In the genomic region with DNA sequence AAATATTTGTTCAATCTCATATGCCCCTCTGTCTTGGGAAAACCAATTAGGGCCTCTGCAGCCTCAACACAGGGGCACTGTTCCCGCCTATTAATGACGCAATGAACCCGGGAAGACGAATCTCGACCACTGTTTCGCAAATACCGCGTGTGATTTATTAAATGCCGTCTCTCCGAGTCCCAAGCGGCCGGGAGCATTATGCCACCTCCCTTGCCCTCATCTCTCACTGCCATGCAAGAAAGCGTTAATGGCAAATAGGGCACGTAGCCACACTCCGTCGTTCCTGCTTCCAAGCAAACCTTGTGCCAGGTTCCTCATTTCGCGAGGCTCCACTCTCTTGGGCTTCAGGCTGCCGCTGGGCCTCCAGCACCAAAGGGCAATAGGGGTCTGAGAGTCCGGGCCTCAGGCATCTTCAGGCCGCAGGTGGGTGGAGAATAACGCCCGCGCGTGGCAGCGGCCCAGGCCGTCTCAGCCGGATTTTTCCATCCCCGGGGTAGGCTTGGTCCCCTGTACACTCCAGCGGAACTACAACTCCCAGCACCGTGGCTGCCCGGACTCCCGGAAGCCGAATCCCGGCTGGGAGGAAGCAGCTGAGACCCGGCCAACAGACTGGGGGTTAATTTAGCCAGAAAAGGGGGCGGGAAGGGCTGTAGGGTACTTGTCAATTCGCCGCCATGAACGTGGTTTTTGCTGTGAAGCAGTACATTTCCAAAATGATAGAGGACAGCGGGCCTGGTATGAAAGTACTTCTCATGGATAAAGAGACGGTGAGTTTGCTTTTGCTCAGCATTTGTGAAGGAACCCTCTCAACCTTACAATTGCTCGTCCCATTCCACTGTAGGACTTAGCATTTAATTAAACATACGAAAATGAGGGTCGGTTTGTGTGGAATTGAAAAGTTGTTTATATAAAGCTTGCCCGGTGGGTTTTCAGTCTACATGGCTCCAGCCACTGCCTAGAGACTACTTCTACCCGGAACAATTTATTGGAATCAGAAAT, we compare ENCODE assay signal across 1 cellular context.
TF ChIP-seq lines count a peak whose summit lies in the region.

A gene with protein sequence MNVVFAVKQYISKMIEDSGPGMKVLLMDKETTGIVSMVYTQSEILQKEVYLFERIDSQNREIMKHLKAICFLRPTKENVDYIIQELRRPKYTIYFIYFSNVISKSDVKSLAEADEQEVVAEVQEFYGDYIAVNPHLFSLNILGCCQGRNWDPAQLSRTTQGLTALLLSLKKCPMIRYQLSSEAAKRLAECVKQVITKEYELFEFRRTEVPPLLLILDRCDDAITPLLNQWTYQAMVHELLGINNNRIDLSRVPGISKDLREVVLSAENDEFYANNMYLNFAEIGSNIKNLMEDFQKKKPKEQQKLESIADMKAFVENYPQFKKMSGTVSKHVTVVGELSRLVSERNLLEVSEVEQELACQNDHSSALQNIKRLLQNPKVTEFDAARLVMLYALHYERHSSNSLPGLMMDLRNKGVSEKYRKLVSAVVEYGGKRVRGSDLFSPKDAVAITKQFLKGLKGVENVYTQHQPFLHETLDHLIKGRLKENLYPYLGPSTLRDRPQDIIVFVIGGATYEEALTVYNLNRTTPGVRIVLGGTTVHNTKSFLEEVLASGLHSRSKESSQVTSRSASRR (plus strand): TSS at position 593 of the 999 bp plus-strand sequence. CDS start 82 bp downstream, at position 675.

TF ChIP-seq in HepG2, 621 proteins besides CTCF, POLR2A, EP300 and RAD21 (continued from another document and continues in another):
- TF ChIP-seq, protein P1, sequence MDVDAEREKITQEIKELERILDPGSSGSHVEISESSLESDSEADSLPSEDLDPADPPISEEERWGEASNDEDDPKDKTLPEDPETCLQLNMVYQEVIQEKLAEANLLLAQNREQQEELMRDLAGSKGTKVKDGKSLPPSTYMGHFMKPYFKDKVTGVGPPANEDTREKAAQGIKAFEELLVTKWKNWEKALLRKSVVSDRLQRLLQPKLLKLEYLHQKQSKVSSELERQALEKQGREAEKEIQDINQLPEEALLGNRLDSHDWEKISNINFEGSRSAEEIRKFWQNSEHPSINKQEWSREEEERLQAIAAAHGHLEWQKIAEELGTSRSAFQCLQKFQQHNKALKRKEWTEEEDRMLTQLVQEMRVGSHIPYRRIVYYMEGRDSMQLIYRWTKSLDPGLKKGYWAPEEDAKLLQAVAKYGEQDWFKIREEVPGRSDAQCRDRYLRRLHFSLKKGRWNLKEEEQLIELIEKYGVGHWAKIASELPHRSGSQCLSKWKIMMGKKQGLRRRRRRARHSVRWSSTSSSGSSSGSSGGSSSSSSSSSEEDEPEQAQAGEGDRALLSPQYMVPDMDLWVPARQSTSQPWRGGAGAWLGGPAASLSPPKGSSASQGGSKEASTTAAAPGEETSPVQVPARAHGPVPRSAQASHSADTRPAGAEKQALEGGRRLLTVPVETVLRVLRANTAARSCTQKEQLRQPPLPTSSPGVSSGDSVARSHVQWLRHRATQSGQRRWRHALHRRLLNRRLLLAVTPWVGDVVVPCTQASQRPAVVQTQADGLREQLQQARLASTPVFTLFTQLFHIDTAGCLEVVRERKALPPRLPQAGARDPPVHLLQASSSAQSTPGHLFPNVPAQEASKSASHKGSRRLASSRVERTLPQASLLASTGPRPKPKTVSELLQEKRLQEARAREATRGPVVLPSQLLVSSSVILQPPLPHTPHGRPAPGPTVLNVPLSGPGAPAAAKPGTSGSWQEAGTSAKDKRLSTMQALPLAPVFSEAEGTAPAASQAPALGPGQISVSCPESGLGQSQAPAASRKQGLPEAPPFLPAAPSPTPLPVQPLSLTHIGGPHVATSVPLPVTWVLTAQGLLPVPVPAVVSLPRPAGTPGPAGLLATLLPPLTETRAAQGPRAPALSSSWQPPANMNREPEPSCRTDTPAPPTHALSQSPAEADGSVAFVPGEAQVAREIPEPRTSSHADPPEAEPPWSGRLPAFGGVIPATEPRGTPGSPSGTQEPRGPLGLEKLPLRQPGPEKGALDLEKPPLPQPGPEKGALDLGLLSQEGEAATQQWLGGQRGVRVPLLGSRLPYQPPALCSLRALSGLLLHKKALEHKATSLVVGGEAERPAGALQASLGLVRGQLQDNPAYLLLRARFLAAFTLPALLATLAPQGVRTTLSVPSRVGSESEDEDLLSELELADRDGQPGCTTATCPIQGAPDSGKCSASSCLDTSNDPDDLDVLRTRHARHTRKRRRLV (CRISPR knock-in tag; IDR thresholded peaks at IDR 0.05) = no peak
- TF ChIP-seq, protein P2, sequence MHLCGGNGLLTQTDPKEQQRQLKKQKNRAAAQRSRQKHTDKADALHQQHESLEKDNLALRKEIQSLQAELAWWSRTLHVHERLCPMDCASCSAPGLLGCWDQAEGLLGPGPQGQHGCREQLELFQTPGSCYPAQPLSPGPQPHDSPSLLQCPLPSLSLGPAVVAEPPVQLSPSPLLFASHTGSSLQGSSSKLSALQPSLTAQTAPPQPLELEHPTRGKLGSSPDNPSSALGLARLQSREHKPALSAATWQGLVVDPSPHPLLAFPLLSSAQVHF (CRISPR knock-in tag; IDR thresholded peaks at IDR 0.05) = no peak
- TF ChIP-seq ZNF558 (CRISPR knock-in tag; IDR thresholded peaks at IDR 0.05; ENCODE audit: borderline replicate concordance) = 0 out of 2 replicates have a peak, but pooled peaks have one; percentile 64
- TF ChIP-seq WIZ (CRISPR knock-in tag; IDR thresholded peaks at IDR 0.05) = no peak
- TF ChIP-seq TBX2 (CRISPR knock-in tag; IDR thresholded peaks at IDR 0.05; ENCODE audit: borderline replicate concordance) = peak; percentile 28; the same call in 1 of the 2 replicates
- TF ChIP-seq, protein P3, sequence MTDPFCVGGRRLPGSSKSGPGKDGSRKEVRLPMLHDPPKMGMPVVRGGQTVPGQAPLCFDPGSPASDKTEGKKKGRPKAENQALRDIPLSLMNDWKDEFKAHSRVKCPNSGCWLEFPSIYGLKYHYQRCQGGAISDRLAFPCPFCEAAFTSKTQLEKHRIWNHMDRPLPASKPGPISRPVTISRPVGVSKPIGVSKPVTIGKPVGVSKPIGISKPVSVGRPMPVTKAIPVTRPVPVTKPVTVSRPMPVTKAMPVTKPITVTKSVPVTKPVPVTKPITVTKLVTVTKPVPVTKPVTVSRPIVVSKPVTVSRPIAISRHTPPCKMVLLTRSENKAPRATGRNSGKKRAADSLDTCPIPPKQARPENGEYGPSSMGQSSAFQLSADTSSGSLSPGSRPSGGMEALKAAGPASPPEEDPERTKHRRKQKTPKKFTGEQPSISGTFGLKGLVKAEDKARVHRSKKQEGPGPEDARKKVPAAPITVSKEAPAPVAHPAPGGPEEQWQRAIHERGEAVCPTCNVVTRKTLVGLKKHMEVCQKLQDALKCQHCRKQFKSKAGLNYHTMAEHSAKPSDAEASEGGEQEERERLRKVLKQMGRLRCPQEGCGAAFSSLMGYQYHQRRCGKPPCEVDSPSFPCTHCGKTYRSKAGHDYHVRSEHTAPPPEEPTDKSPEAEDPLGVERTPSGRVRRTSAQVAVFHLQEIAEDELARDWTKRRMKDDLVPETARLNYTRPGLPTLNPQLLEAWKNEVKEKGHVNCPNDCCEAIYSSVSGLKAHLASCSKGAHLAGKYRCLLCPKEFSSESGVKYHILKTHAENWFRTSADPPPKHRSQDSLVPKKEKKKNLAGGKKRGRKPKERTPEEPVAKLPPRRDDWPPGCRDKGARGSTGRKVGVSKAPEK (CRISPR knock-in tag; IDR thresholded peaks at IDR 0.05; ENCODE audit: borderline replicate concordance) = no peak
- peak; percentile 97 for TF ChIP-seq ZNF605 (CRISPR knock-in tag; IDR thresholded peaks at IDR 0.05)
- TF ChIP-seq ZFX (CRISPR knock-in tag; IDR thresholded peaks at IDR 0.05; ENCODE audit: low read depth) = peak; percentile 96
- TF ChIP-seq ZNF557 (CRISPR knock-in tag; IDR thresholded peaks at IDR 0.05) = 0 out of 2 replicates have a peak, but pooled peaks have one; percentile 18
- peak; percentile 71; the same call in 1 of the 2 replicates for TF ChIP-seq ZNF619 (CRISPR knock-in tag; IDR thresholded peaks at IDR 0.05)
- TF ChIP-seq GLI4 (CRISPR knock-in tag; IDR thresholded peaks at IDR 0.05; ENCODE audit: borderline replicate concordance) = peak; percentile 61; the same call in 1 of the 2 replicates
- TF ChIP-seq, protein P4, sequence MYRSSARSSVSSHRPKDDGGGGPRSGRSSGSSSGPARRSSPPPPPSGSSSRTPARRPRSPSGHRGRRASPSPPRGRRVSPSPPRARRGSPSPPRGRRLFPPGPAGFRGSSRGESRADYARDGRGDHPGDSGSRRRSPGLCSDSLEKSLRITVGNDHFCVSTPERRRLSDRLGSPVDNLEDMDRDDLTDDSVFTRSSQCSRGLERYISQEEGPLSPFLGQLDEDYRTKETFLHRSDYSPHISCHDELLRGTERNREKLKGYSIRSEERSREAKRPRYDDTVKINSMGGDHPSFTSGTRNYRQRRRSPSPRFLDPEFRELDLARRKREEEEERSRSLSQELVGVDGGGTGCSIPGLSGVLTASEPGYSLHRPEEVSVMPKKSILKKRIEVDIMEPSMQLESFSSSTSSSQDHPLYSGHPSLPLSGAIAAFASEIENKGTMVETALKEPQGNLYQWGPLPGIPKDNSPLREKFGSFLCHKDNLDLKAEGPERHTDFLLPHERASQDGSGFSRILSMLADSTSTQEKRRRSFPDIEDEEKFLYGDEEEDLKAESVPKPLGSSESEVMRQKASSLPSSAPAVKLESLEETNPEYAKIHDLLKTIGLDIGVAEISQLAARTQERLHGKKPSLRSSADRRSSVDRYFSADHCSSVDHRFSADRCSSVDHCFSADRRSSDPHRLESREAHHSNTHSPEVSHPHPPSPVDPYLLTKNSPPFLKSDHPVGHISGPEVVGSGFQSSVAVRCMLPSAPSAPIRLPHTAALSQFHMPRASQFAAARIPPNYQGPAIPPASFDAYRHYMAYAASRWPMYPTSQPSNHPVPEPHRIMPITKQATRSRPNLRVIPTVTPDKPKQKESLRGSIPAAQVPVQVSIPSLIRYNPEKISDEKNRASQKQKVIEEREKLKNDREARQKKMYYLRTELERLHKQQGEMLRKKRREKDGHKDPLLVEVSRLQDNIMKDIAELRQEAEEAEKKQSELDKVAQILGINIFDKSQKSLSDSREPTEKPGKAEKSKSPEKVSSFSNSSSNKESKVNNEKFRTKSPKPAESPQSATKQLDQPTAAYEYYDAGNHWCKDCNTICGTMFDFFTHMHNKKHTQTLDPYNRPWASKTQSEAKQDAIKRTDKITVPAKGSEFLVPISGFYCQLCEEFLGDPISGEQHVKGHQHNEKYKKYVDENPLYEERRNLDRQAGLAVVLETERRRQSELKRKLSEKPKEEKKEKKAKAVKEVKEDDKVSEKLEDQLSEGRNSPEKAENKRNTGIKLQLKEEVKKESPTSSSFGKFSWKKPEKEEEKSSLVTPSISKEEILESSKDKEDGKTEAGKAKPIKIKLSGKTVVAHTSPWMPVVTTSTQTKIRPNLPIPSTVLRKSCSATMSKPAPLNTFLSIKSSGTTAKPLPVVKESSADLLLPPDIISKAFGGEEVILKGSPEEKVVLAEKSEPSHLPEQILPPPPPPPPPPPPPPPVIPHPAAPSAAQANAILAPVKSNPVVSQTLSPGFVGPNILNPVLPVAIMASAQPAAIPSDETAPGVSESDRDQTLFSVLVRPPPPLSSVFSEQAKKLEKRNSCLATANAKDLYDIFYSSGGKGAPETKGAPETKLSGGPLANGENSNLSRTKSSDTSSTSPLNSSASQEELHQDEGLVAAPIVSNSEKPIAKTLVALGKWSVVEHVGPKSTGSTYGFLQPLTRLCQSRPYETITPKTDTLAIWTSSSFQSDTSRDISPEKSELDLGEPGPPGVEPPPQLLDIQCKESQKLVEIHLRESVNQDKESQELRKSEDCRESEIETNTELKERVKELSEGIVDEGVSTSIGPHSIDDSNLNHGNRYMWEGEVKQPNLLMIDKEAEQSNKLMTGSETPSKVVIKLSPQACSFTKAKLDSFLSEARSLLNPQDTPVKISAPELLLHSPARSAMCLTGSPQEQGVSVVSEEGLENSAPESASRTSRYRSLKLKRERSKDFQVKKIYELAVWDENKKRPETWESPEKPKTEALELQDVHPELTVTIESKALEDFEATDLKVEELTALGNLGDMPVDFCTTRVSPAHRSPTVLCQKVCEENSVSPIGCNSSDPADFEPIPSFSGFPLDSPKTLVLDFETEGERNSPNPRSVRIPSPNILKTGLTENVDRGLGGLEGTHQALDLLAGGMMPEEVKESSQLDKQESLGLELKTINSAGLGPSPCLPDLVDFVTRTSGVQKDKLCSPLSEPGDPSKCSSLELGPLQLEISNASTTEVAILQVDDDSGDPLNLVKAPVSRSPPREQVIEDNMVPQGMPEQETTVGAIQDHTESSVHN (CRISPR knock-in tag; IDR thresholded peaks at IDR 0.05) = 0 out of 2 replicates have a peak, but pooled peaks have one; percentile 76
- TF ChIP-seq, protein P5, sequence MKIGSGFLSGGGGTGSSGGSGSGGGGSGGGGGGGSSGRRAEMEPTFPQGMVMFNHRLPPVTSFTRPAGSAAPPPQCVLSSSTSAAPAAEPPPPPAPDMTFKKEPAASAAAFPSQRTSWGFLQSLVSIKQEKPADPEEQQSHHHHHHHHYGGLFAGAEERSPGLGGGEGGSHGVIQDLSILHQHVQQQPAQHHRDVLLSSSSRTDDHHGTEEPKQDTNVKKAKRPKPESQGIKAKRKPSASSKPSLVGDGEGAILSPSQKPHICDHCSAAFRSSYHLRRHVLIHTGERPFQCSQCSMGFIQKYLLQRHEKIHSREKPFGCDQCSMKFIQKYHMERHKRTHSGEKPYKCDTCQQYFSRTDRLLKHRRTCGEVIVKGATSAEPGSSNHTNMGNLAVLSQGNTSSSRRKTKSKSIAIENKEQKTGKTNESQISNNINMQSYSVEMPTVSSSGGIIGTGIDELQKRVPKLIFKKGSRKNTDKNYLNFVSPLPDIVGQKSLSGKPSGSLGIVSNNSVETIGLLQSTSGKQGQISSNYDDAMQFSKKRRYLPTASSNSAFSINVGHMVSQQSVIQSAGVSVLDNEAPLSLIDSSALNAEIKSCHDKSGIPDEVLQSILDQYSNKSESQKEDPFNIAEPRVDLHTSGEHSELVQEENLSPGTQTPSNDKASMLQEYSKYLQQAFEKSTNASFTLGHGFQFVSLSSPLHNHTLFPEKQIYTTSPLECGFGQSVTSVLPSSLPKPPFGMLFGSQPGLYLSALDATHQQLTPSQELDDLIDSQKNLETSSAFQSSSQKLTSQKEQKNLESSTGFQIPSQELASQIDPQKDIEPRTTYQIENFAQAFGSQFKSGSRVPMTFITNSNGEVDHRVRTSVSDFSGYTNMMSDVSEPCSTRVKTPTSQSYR (CRISPR knock-in tag; IDR thresholded peaks at IDR 0.05; ENCODE audit: borderline replicate concordance) = no peak
- peak; percentile 66; the same call in 1 of the 2 replicates for TF ChIP-seq KLF12 (CRISPR knock-in tag; IDR thresholded peaks at IDR 0.05; ENCODE audit: borderline replicate concordance)
- TF ChIP-seq, protein P6, sequence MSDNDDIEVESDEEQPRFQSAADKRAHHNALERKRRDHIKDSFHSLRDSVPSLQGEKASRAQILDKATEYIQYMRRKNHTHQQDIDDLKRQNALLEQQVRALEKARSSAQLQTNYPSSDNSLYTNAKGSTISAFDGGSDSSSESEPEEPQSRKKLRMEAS (IDR thresholded peaks at IDR 0.05) = peak; percentile 82
